In the genomic region with DNA sequence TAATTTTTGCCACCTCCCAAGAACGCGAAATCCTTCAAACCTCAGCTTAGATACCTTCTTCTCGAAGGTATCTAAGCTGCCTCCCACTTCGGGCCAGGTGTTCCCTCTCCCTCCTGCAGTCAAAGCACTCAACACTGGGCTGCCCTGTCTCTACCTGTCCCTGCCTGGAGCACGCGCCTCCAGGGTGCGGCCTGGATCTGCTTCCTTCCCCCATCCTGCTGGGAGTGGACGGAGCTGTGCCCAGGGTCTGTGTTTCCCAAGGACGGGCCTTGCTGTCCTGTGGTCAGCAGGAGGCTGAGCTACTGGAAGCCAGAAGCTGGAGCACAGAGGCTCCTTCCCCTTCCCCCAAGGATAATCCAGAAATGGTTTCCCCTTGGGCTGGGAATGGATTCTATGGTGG, we compare ENCODE assay signal across 23 cellular contexts. TPM values are rescaled to one million over a fixed set of nuclear protein-coding genes. Genes with fewer than 3 reads are reported as not detected.
DNase-seq lines count a peak whose midpoint lies in the region; ATAC-seq and TF ChIP-seq lines count a peak whose summit lies in the region.
"Had no signal": no experiment of that assay in that cellular context is flagged by ENCODE, and none has a peak within 500 bp of the region (broad histone marks: within the 10 kb centered on the region; RNA-seq: fewer than 3 reads in every experiment).

No MANE protein-coding gene starts in this region.

- H3K36me3 Mint-ChIP-seq in nephron progenitor cell (ENCODE audit: low read depth): no peaks in the 10 kb centered on the region

- DNase-seq in body of pancreas: no peak
- DNase-seq in iPS-NIHi11 (ENCODE audit: low spot score): peak; percentile 17
- DNase-seq in nephron progenitor cell: no peak
- DNase-seq in upper lobe of right lung: no peak
- DNase-seq in globus pallidus (ENCODE audit: low spot score): no peak
- DNase-seq: activated CD4-positive, alpha-beta T cell treated with anti-CD3 and anti-CD28 coated beads for 1 hour; activated CD8-positive, alpha-beta T cell treated with anti-CD3 and anti-CD28 coated beads, Interleukin-2, amount 10 ng/mL, durations not matched to agents 7 days and 5 days; activated effector memory CD4-positive, alpha-beta T cell treated with anti-CD3 and anti-CD28 coated beads, Interleukin-2, amount 50 U/mL, for 16 hours; effector CD4-positive, alpha-beta T cell; erythroblast; heart left ventricle; mesendoderm; naive thymus-derived CD4-positive, alpha-beta T cell; NCI-H146; NCI-H446 treated with DMSO at 0.1 percent for 48 hours; retina; substantia nigra had no signal

- no peaks in the 10 kb centered on the region for H3K9me3 Mint-ChIP-seq in nephron progenitor cell

- H3K4me3 ChIP-seq in body of pancreas: no peak overlapping the region
- no peak overlapping the region for H3K4me3 ChIP-seq in upper lobe of right lung
- H3K4me3 ChIP-seq: heart left ventricle, SK-N-MC, smooth muscle cell had no signal

- H3K36me3 ChIP-seq in body of pancreas (replicated peaks in 1 of 2; ENCODE audit: insufficient read depth in 1 of 2, low read depth in 2 of 2) (no peaks in the 10 kb centered on the region), upper lobe of right lung (no peaks in the 10 kb centered on the region)
- H3K36me3 ChIP-seq: heart left ventricle had no signal

- peak overlapping the region; percentile 50 to 79 (median 67) for H3K27ac ChIP-seq in body of pancreas
- H3K27ac ChIP-seq in upper lobe of right lung: no peak overlapping the region
- H3K27ac ChIP-seq: C4-2B, heart left ventricle, RWPE1, SK-N-MC had no signal

- H3K27me3 ChIP-seq in body of pancreas (no peaks in the 10 kb centered on the region), upper lobe of right lung (no peaks in the 10 kb centered on the region)
- H3K27me3 ChIP-seq: heart left ventricle had no signal

- H3K27ac Mint-ChIP-seq in nephron progenitor cell: no peak overlapping the region
- H3K27ac Mint-ChIP-seq: activated CD8-positive, alpha-beta T cell treated with anti-CD3 and anti-CD28 coated beads, Interleukin-2, amount 10 ng/mL, durations not matched to agents 7 days and 5 days; naive thymus-derived CD4-positive, alpha-beta T cell had no signal

- H3K9me3 ChIP-seq in body of pancreas (no peaks in the 10 kb centered on the region), upper lobe of right lung (no peaks in the 10 kb centered on the region)
- H3K9me3 ChIP-seq: heart left ventricle had no signal

- peaks cover 27% of the 10 kb centered on the region for H3K27me3 Mint-ChIP-seq in nephron progenitor cell (ENCODE audit: low read depth, poor library complexity)
- H3K27me3 Mint-ChIP-seq: naive thymus-derived CD4-positive, alpha-beta T cell had no signal

- no peak for TF ChIP-seq POLR2A in body of pancreas (IDR thresholded peaks at IDR 0.05)

- 70 to 79% methylated on average over 9 of the region's 9 CpGs for WGBS in body of pancreas, 2 donors

- TF ChIP-seq CTCF in body of pancreas (IDR thresholded peaks at IDR 0.05) (no peak), nephron progenitor cell (IDR thresholded peaks at IDR 0.05) (no peak), upper lobe of right lung (IDR thresholded peaks at IDR 0.05) (no peak)

- no peak for ATAC-seq in body of pancreas
- peak; percentile 49 for ATAC-seq in upper lobe of right lung
- no peak for ATAC-seq in HG03175 (IDR thresholded peaks at IDR 0.05; ENCODE audit: unreplicated experiment)
- no peak for ATAC-seq in GM19023 (IDR thresholded peaks at IDR 0.05; ENCODE audit: unreplicated experiment)
- ATAC-seq: activated CD8-positive, alpha-beta T cell treated with anti-CD3 and anti-CD28 coated beads, Interleukin-2, amount 10 ng/mL, durations not matched to agents 7 days and 5 days; heart left ventricle; naive thymus-derived CD4-positive, alpha-beta T cell had no signal

- H3K4me1 Mint-ChIP-seq in nephron progenitor cell: peaks cover 56% of the 10 kb centered on the region

- intact Hi-C loops in body of pancreas (cut with DNase I): no loop called here
- intact Hi-C loops in upper lobe of right lung (cut with DNase I): no loop called here

- peak overlapping the region; percentile 23 for H3K4me3 Mint-ChIP-seq in nephron progenitor cell
- H3K4me3 Mint-ChIP-seq: activated CD8-positive, alpha-beta T cell treated with anti-CD3 and anti-CD28 coated beads, Interleukin-2, amount 10 ng/mL, durations not matched to agents 7 days and 5 days; naive thymus-derived CD4-positive, alpha-beta T cell had no signal

- H3K4me1 ChIP-seq in body of pancreas (peaks cover 89% of the 10 kb centered on the region), upper lobe of right lung (no peaks in the 10 kb centered on the region)
- H3K4me1 ChIP-seq: heart left ventricle had no signal

RNA-seq across cellular contexts. Expression of gene LLGL2, which starts 16.7 kb away (rescaled TPM):
- 100 to 1,000 TPM; 113 to 251 TPM for total RNA-seq in body of pancreas
- total RNA-seq in upper lobe of right lung: 133 TPM

RNA-seq across cellular contexts. Expression of gene TSEN54, which starts 25.9 kb away (rescaled TPM):
- 100 to 1,000 TPM in 1 of 2 donors, 10 to 100 TPM in 1; 63.8 to 123 TPM for total RNA-seq in body of pancreas
- 21.6 TPM for total RNA-seq in upper lobe of right lung

RNA-seq across cellular contexts. Expression of gene CASKIN2, which starts 26.8 kb away (rescaled TPM):
- total RNA-seq in body of pancreas (10 to 100 TPM in 1 of 2 donors, 1 to 10 TPM in 1; 9.1 to 16.2 TPM), upper lobe of right lung (101 TPM)

RNA-seq across cellular contexts. Expression of gene MYO15B, which starts 45.4 kb away (rescaled TPM):
- total RNA-seq in body of pancreas: 100 to 1,000 TPM in 1 of 2 donors, 10 to 100 TPM in 1; 61.2 to 183 TPM
- 193 TPM for total RNA-seq in upper lobe of right lung
